8 cellular contexts compared by ENCODE assay signal in genomic region chr16:72093448-72094265, GRCh38. TPM values are rescaled to one million over a fixed set of nuclear protein-coding genes. Genes with fewer than 3 reads are reported as not detected.
DNase-seq lines count a peak whose midpoint lies in the region; ATAC-seq, FAIRE-seq and TF ChIP-seq lines count a peak whose summit lies in the region.

Gene DHX38 (plus strand): TSS chr16:72093847. CDS start chr16:72096158, 2,311 bp downstream.
Gene TXNL4B (minus strand): TSS chr16:72093620. CDS start chr16:72090749, 2,871 bp downstream.

- peaks cover 21% of the 10 kb centered on the region; the same call in 1 of the 2 replicates for H3K36me3 ChIP-seq in Loucy (ENCODE audit: insufficient read depth, low read length)

- H3K4me1 Mint-ChIP-seq in natural killer cell = peaks cover 64 to 74% of the 10 kb centered on the region in 2 donors

- no peaks in the 10 kb centered on the region for H3K9me2 ChIP-seq in Loucy (replicated peaks; ENCODE audit: low read depth, low read length)

- H3K4me3 Mint-ChIP-seq in natural killer cell = peak within 1 kb of the TSS; percentile 98

- peaks cover 31% of the 10 kb centered on the region for H3K4me1 ChIP-seq in Loucy (ENCODE audit: insufficient read depth, low read length, poor library complexity, severe bottlenecking)

- H3K4me3 ChIP-seq in Loucy (ENCODE audit: low read length, poor library complexity, severe bottlenecking) = peak within 1 kb of the TSS; percentile 97

- DNase-seq in EL (peak; percentile 99), H54 (ENCODE audit: insufficient read length, low spot score) (peak; percentile 95), fibroblast of peridontal ligament (ENCODE audit: extremely low read depth) (peak; percentile 99), natural killer cell (peak; percentile 86)
- peak; percentile 83 for DNase-seq in activated T-helper 9 cell treated with anti-CD3 and anti-CD28 coated beads, Interleukin-2, amount 50 U/mL, for 16 hours (ENCODE audit: low read depth)
- DNase-seq in stimulated activated naive CD4-positive, alpha-beta T cell treated with Interleukin-2 at 50 U/mL for 16 hours (lab: John Stamatoyannopoulos, UW) = peak; percentile 92

- H3K9ac ChIP-seq in Loucy (ENCODE audit: low read depth, low read length, poor library complexity, severe bottlenecking) = peak within 1 kb of the TSS; percentile 94

- peak within 1 kb of the TSS; percentile 86 for H2AFZ ChIP-seq in Loucy (ENCODE audit: low read length)

- H3K4me2 ChIP-seq in Loucy (ENCODE audit: low read depth, low read length, poor library complexity, severe bottlenecking) = peak within 1 kb of the TSS; percentile 90

- peak within 1 kb of the TSS; percentile 93 to 96 for H3K27ac Mint-ChIP-seq in natural killer cell

- H3F3A ChIP-seq in Loucy (ENCODE audit: low read depth) = no peaks in the 10 kb centered on the region

- H3K9me3 ChIP-seq in Loucy (ENCODE audit: insufficient read depth, low read depth, low read length) = no peaks in the 10 kb centered on the region

- ATAC-seq in natural killer cell = peak; percentile 94 to 99 (median 95)

- TF ChIP-seq POLR2A in H54 (IDR thresholded peaks at IDR 0.05; ENCODE audit: low read depth, low read length) = peak; percentile 51; the same call in 1 of the 2 replicates
- TF ChIP-seq POLR2A in Raji (IDR thresholded peaks at IDR 0.05; ENCODE audit: insufficient read depth, low read depth, low read length) = peak; percentile 68

- H3K27me3 Mint-ChIP-seq in natural killer cell (ENCODE audit: low read depth in 2 of 2) = no peaks in the 10 kb centered on the region

- peaks cover 71% of the 10 kb centered on the region for H3K79me2 ChIP-seq in Loucy (ENCODE audit: insufficient read depth, low read length)

- peak; percentile 97 for FAIRE-seq in H54 (lab: Jason Lieb, UNC)

- no peaks in the 10 kb centered on the region for H3K9me3 Mint-ChIP-seq in natural killer cell

- no peak for TF ChIP-seq CTCF in Loucy (conservative IDR thresholded peaks at IDR 0.05; ENCODE audit: low read length)
- no peak for TF ChIP-seq CTCF in natural killer cell (IDR thresholded peaks at IDR 0.05)

- H4K20me1 ChIP-seq in Loucy (ENCODE audit: insufficient read depth, low read length, poor library complexity, severe bottlenecking) = peaks cover 23% of the 10 kb centered on the region

- intact Hi-C loops in natural killer cell (cut with micrococcal nuclease) = loop anchor here (1.0 to 10.0 kb wide), 2 partner anchors 85 to 571 kb away; partner anchors contain the start of gene DHODH

- peaks cover 23% of the 10 kb centered on the region for H3K36me3 Mint-ChIP-seq in natural killer cell

- no peaks in the 10 kb centered on the region for H3K27me3 ChIP-seq in Loucy (ENCODE audit: insufficient read depth, low read length, poor library complexity, severe bottlenecking)

RNA-seq across cellular contexts. Expression of gene DHX38, which starts in this region (rescaled TPM):
- total RNA-seq in natural killer cell = 100 to 1,000 TPM; 120 to 124 (median 120) TPM

RNA-seq across cellular contexts. Expression of gene TXNL4B, which starts in this region (rescaled TPM):
- total RNA-seq in natural killer cell = 10 to 100 TPM; 12.1 to 13.8 (median 13.6) TPM

Comparison
In these comparisons a context has a peak if more than half of its experiments do, and no peak if none do; other contexts are left out.
1. Peak in every context shown above with its lines: DNase-seq, ATAC-seq and H3K4me3 ChIP-seq.